16 cellular contexts compared by ENCODE assay signal in genomic region chr4:137909910-137910309, GRCh38.
A peak's percentile ranks its signal among the peaks of the same experiment; 100 is the strongest.
DNase-seq lines count a peak whose midpoint lies in the region; ATAC-seq, FAIRE-seq and TF ChIP-seq lines count a peak whose summit lies in the region.
"Had no signal": no experiment of that assay in that cellular context is flagged by ENCODE, and none has a peak within 500 bp of the region (broad histone marks: within the 10 kb centered on the region; RNA-seq: fewer than 3 reads in every experiment).

No MANE protein-coding gene starts in this region.

- intact Hi-C loops in adrenal gland (cut with DNase I), result no loop called here
- intact Hi-C loops in pancreas (cut with DNase I), result no loop called here

- WGBS in adrenal gland, 4 donors, result 55 to 64% (median 62%) methylated on average over 7 of the region's 7 CpGs
- WGBS in pancreas, 2 donors, result 29 to 47% methylated on average over 7 of the region's 7 CpGs

- DNase-seq in DMS53 (lab: John Stamatoyannopoulos, UW) (peak; percentile 6), DMS53 treated with DMSO at 0.1 percent for 48 hours (lab: John Stamatoyannopoulos, UW; ENCODE audit: unreplicated experiment) (no peak), NCI-H1092 treated with DMSO at 0.1 percent for 48 hours (lab: John Stamatoyannopoulos, UW) (peak; percentile 36), adrenal gland (peak in 5 of 7 donors; percentile 13 to 30 (median 29)), pancreas (peak in 5 of 6 donors; percentile 3 to 59 (median 26))
- DNase-seq in activated CD4-positive, alpha-beta T cell treated with anti-CD3 and anti-CD28 coated beads for 48 hours, result no peak
- DNase-seq: 8988T; activated CD4-positive, alpha-beta T cell treated with anti-CD3 and anti-CD28 coated beads, Interleukin-2, amount 10 ng/mL, durations not matched to agents 24 days and 14 days; activated naive CD4-positive, alpha-beta T cell; cerebellar nuclear complex; DMS79 treated with DMSO at 0.1 percent for 48 hours; NCI-H774; SW 1271 had no signal

- H3K9me3 ChIP-seq in adrenal gland (replicated peaks in 1 of 3) (no peaks in the 10 kb centered on the region), pancreas (no peaks in the 10 kb centered on the region)

- H3K4me3 ChIP-seq in adrenal gland (no peak overlapping the region), pancreas (no peak overlapping the region)

- H3K27me3 ChIP-seq in adrenal gland (no peaks in the 10 kb centered on the region), pancreas (no peaks in the 10 kb centered on the region)

- H3K36me3 ChIP-seq in adrenal gland (replicated peaks in 1 of 2) (no peaks in the 10 kb centered on the region), pancreas (no peaks in the 10 kb centered on the region)

- no peak for FAIRE-seq in pancreas (lab: Jason Lieb, UNC)

- no peak for TF ChIP-seq POLR2A in adrenal gland (IDR thresholded peaks at IDR 0.05)

- ATAC-seq in pancreas (peak in 1 of 4 donors; percentile 47), HG03045 (IDR thresholded peaks at IDR 0.05; ENCODE audit: unreplicated experiment) (no peak), GM21529 (IDR thresholded peaks at IDR 0.05; ENCODE audit: unreplicated experiment) (no peak)

- no peak for TF ChIP-seq CTCF in adrenal gland (IDR thresholded peaks at IDR 0.05)
- no peak for TF ChIP-seq CTCF in pancreas (IDR thresholded peaks at IDR 0.05)

- H3K27ac ChIP-seq in adrenal gland (no peak overlapping the region), pancreas (no peak overlapping the region)
- H3K27ac ChIP-seq: KMS-11 had no signal

- H3K4me1 ChIP-seq in adrenal gland (replicated peaks in 1 of 2) (no peaks in the 10 kb centered on the region), pancreas (no peaks in the 10 kb centered on the region)

Comparison
In these comparisons a context has a peak if more than half of its experiments do, and no peak if none do; other contexts are left out.
1. DNase-seq: peak in DMS53 (single experiment), NCI-H1092 treated with DMSO at 0.1 percent for 48 hours (single experiment), adrenal gland (5 of 7) and pancreas (5 of 6); none in DMS53 treated with DMSO at 0.1 percent for 48 hours (single experiment) and activated CD4-positive, alpha-beta T cell treated with anti-CD3 and anti-CD28 coated beads for 48 hours (single experiment).